Comparison of ENCODE assay signal across 28 cellular contexts in genomic region chr13:99698010-99698815, GRCh38.
"Had no signal": no experiment of that assay in that cellular context is flagged by ENCODE, and none has a peak within 500 bp of the region (broad histone marks: within the 10 kb centered on the region; RNA-seq: fewer than 3 reads in every experiment).

No MANE protein-coding gene starts in this region.

- FAIRE-seq: endothelial cell of umbilical vein had no signal

- H3K27ac ChIP-seq: colonic mucosa, esophagus muscularis mucosa, foreskin keratinocyte, gastroesophageal sphincter, heart left ventricle, hepatocyte, left lung, neutrophil, parathyroid adenoma, prostate gland, right atrium auricular region, stomach, thyroid gland, vagina had no signal

- H3K9me3 ChIP-seq: colonic mucosa, esophagus muscularis mucosa, gastroesophageal sphincter, heart left ventricle, left lung, neutrophil, prostate gland, right atrium auricular region, stomach, thyroid gland, vagina had no signal

- DNase-seq: colonic mucosa; effector CD8-positive, alpha-beta T cell; foreskin keratinocyte; heart left ventricle; left cardiac atrium; left lung; mesenchymal stem cell; midbrain; naive thymus-derived CD4-positive, alpha-beta T cell; stimulated activated CD4-positive, alpha-beta T cell treated with anti-CD3 and anti-CD28 coated beads, Interleukin-2, amount 100 ng/mL, for 24 hours; stimulated activated CD4-positive, alpha-beta T cell treated with anti-CD3 and anti-CD28 coated beads, Interleukin-4, amount 100 ng/mL, for 24 hours; stimulated activated naive CD4-positive, alpha-beta T cell treated with Interleukin-2 at 50 U/mL for 16 hours; stomach; thyroid gland; trophoblast cell had no signal

- H2AFZ ChIP-seq: hepatocyte, parathyroid adenoma had no signal

- H3K4me3 ChIP-seq: colonic mucosa, esophagus muscularis mucosa, gastroesophageal sphincter, heart left ventricle, hepatocyte, left lung, prostate gland, right atrium auricular region, stomach, thyroid gland, vagina had no signal

- H3K4me3 Mint-ChIP-seq: dendritic cell treated with granulocyte-macrophage colony-stimulating factor and Interleukin-4, amounts not matched to agents 40 ng/mL and 50 ng/mL, for 4 days; naive thymus-derived CD4-positive, alpha-beta T cell; nephron; stimulated activated effector memory CD8-positive, alpha-beta T cell treated with anti-CD3 and anti-CD28 coated beads, Interleukin-12 subunit alpha, Interleukin-12 subunit beta, amount 100 ng/mL, for 72 hours had no signal

- H3K4me2 ChIP-seq: hepatocyte had no signal

- H3K9me3 Mint-ChIP-seq: dendritic cell treated with granulocyte-macrophage colony-stimulating factor and Interleukin-4, amounts not matched to agents 40 ng/mL and 50 ng/mL, for 4 days; naive thymus-derived CD4-positive, alpha-beta T cell; nephron; stimulated activated effector memory CD8-positive, alpha-beta T cell treated with anti-CD3 and anti-CD28 coated beads, Interleukin-12 subunit alpha, Interleukin-12 subunit beta, amount 100 ng/mL, for 72 hours had no signal

- ATAC-seq: foreskin keratinocyte; gastroesophageal sphincter; heart left ventricle; left cardiac atrium; left lung; naive thymus-derived CD4-positive, alpha-beta T cell; sciatic nerve; stimulated activated effector memory CD8-positive, alpha-beta T cell treated with anti-CD3 and anti-CD28 coated beads, Interleukin-12 subunit alpha, Interleukin-12 subunit beta, amount 100 ng/mL, for 72 hours had no signal

- H3K36me3 ChIP-seq: colonic mucosa, esophagus muscularis mucosa, gastroesophageal sphincter, heart left ventricle, left lung, neutrophil, prostate gland, right atrium auricular region, stomach, thyroid gland, vagina had no signal

- H3K9ac ChIP-seq: parathyroid adenoma had no signal

- H3K27me3 Mint-ChIP-seq: dendritic cell treated with granulocyte-macrophage colony-stimulating factor and Interleukin-4, amounts not matched to agents 40 ng/mL and 50 ng/mL, for 4 days; naive thymus-derived CD4-positive, alpha-beta T cell had no signal

- H3K4me1 Mint-ChIP-seq: nephron had no signal

- H3K79me2 ChIP-seq: hepatocyte, parathyroid adenoma had no signal

- H3K4me1 ChIP-seq: colonic mucosa, esophagus muscularis mucosa, foreskin keratinocyte, gastroesophageal sphincter, heart left ventricle, left lung, parathyroid adenoma, prostate gland, right atrium auricular region, stomach, thyroid gland, vagina had no signal

- H3K27ac Mint-ChIP-seq: dendritic cell treated with granulocyte-macrophage colony-stimulating factor and Interleukin-4, amounts not matched to agents 40 ng/mL and 50 ng/mL, for 4 days; naive thymus-derived CD4-positive, alpha-beta T cell; nephron; stimulated activated effector memory CD8-positive, alpha-beta T cell treated with anti-CD3 and anti-CD28 coated beads, Interleukin-12 subunit alpha, Interleukin-12 subunit beta, amount 100 ng/mL, for 72 hours had no signal

- H3K27me3 ChIP-seq: colonic mucosa, esophagus muscularis mucosa, gastroesophageal sphincter, heart left ventricle, left lung, neutrophil, right atrium auricular region, stomach, thyroid gland, vagina had no signal
